ENCODE assay signal across 12 cellular contexts in the genomic region with DNA sequence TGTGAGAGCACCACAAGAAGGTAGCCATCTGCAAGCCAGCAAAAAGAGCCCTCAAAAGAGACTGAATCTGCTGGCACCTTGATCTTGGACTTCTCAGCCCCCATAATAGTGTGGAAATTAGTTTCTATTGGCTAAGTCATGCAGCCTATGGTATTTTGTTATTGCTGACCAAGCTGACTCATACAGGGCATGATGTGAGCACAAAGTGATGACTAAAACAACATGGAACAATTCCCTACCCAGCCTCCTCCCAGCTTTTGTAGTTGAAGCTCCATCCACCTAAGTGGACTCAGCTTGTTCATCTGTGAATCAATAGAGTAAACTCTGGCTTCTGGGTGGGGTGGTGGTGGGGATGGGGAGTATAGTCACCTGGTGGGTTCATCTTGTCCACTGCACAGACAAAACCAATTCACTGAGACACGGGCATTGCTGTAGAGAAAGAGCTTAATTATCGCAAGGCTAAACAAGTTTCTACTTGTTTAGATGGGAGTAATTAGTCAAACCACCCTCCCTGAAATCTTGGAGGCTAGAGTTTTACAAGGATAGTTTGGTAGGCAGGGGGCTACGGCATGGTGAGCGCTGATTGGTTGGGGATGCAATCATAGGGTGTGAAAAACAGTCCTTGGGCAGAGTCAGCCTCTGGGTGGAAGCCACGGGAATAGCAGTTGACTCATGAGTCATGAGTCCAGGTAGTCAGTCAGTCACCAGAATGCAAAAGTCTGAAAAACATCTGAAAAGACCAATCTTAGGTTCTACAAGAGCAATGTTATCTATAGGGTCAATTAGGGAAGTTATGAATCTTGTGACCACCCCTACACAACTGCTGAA.
A peak's percentile ranks its signal among the peaks of the same experiment; 100 is the strongest.
DNase-seq lines count a peak whose midpoint lies in the region; ATAC-seq lines count a peak whose summit lies in the region.
"Had no signal": no experiment of that assay in that cellular context is flagged by ENCODE, and none has a peak within 500 bp of the region (broad histone marks: within the 10 kb centered on the region; RNA-seq: fewer than 3 reads in every experiment).

No MANE protein-coding gene starts in this region.

- DNase-seq in ELR (ENCODE audit: low read depth) (peak; percentile 83), NCI-H226 (peak; percentile 43), cerebellum (ENCODE audit: low spot score) (peak; percentile 27), non-pigmented ciliary epithelial cell (ENCODE audit: low read depth) (peak; percentile 27), NCI-H2029 treated with DMSO at 0.1 percent for 48 hours (lab: John Stamatoyannopoulos, UW) (no peak), posterior cingulate gyrus (no peak), NAMALWA (ENCODE audit: low spot score) (no peak)
- DNase-seq: activated CD4-positive, CD25-positive, alpha-beta regulatory T cell treated with anti-CD3 and anti-CD28 coated beads, Interleukin-2, amount 50 U/mL, for 72 hours; activated CD8-positive, alpha-beta memory T cell treated with anti-CD3 and anti-CD28 coated beads, Interleukin-2, amount 50 U/mL, for 4 hours; CD4-positive, alpha-beta T cell; T-helper 1 cell had no signal

- no peak for ATAC-seq in HG02884 (IDR thresholded peaks at IDR 0.05; ENCODE audit: unreplicated experiment)

- intact Hi-C loops in posterior cingulate gyrus (cut with DNase I), result no loop called here

Comparison
In these comparisons a context has a peak if more than half of its experiments do, and no peak if none do; other contexts are left out.
1. DNase-seq: peak in ELR (single experiment), NCI-H226 (single experiment), cerebellum (single experiment) and non-pigmented ciliary epithelial cell (single experiment); none in NCI-H2029 treated with DMSO at 0.1 percent for 48 hours (single experiment), posterior cingulate gyrus (0 of 10) and NAMALWA (single experiment).